17 cellular contexts compared by ENCODE assay signal in genomic region chr10:239109-239508, GRCh38.
DNase-seq lines count a peak whose midpoint lies in the region; ATAC-seq and TF ChIP-seq lines count a peak whose summit lies in the region.
"Had no signal": no experiment of that assay in that cellular context is flagged by ENCODE, and none has a peak within 500 bp of the region (broad histone marks: within the 10 kb centered on the region; RNA-seq: fewer than 3 reads in every experiment).

No MANE protein-coding gene starts in this region.

- CTCF ChIA-PET in mammary epithelial cell (lab: Charles Lee; ENCODE audit: low non-redundant PET), result no interaction called here

- no peaks in the 10 kb centered on the region for H3K4me1 ChIP-seq in mammary epithelial cell (ENCODE audit: insufficient read depth, low read length)
- H3K4me1 ChIP-seq: gastrocnemius medialis, testis had no signal

- peak; percentile 29 for DNase-seq in NCI-H2107 treated with DMSO at 0.1 percent for 48 hours (lab: John Stamatoyannopoulos, UW; ENCODE audit: unreplicated experiment)
- DNase-seq in NCI-H2107 (lab: John Stamatoyannopoulos, UW), result no peak
- peak; percentile 2 for DNase-seq in NAMALWA (ENCODE audit: low spot score)
- DNase-seq in mammary epithelial cell, result peak; percentile 75
- peak; percentile 9 for DNase-seq in renal cortical epithelial cell (ENCODE audit: low read depth)
- no peak for DNase-seq in GM10266 (ENCODE audit: extremely low spot score)
- DNase-seq in occipital lobe (lab: John Stamatoyannopoulos, UW), result no peak
- DNase-seq: activated CD4-positive, alpha-beta T cell treated with anti-CD3 and anti-CD28 coated beads, Interleukin-2, amount 50 U/mL, for 48 hours; amygdala; dorsolateral prefrontal cortex; gastrocnemius medialis; KBM-7; NCI-H226; SHP77; testis had no signal

- H4K20me1 ChIP-seq in mammary epithelial cell (ENCODE audit: insufficient read depth, low read length), result no peaks in the 10 kb centered on the region

- H3K4me2 ChIP-seq in mammary epithelial cell (ENCODE audit: insufficient read depth, low read depth, low read length), result no peak overlapping the region

- no peak for ATAC-seq in HG03457 (IDR thresholded peaks at IDR 0.05; ENCODE audit: unreplicated experiment)
- ATAC-seq: gastrocnemius medialis, GM12878 had no signal

- H3K27ac ChIP-seq in mammary epithelial cell (ENCODE audit: insufficient read depth, low read depth, low read length), result no peak overlapping the region
- H3K27ac ChIP-seq: dorsolateral prefrontal cortex, gastrocnemius medialis, testis had no signal

- in situ Hi-C loops in mammary epithelial cell (cut with MboI; ENCODE audit: low sequenced_read_pairs in 2 of 2), result no loop called here

- no peaks in the 10 kb centered on the region for H3K27me3 ChIP-seq in mammary epithelial cell (ENCODE audit: insufficient read depth, low read length)
- H3K27me3 ChIP-seq: dorsolateral prefrontal cortex, gastrocnemius medialis, testis had no signal

- H3K9me3 ChIP-seq in mammary epithelial cell (replicated peaks; ENCODE audit: insufficient read depth, low read length), result no peaks in the 10 kb centered on the region
- H3K9me3 ChIP-seq: gastrocnemius medialis, testis had no signal

- no peak overlapping the region for H3K4me3 ChIP-seq in mammary epithelial cell (replicated peaks in 1 of 3; ENCODE audit: insufficient read depth in 1 of 3, low read depth in 2 of 3, low read length in 3 of 3)
- H3K4me3 ChIP-seq: dorsolateral prefrontal cortex, gastrocnemius medialis, GM12878, testis had no signal

- intact Hi-C loops in mammary epithelial cell (cut with micrococcal nuclease), result loop anchor here (2.0 kb wide), 1 partner anchor 550 kb away; no protein-coding TSS in a partner anchor

- TF ChIP-seq CTCF in mammary epithelial cell (conservative IDR thresholded peaks at IDR 0.05 in 1 of 2, IDR thresholded peaks at IDR 0.05 in 1 of 2; ENCODE audit: extremely low read depth in 1 of 2, insufficient read depth in 1 of 2, low read depth in 1 of 2, low read length in 2 of 2) (no peak), GM10266 (IDR thresholded peaks at IDR 0.05; ENCODE audit: control insufficient read depth, insufficient read depth, low read depth, missing control alignments) (no peak)

- H3K36me3 ChIP-seq in mammary epithelial cell (ENCODE audit: insufficient read depth, low read length), result no peaks in the 10 kb centered on the region

- no peaks in the 10 kb centered on the region for H3K79me2 ChIP-seq in mammary epithelial cell (ENCODE audit: insufficient read depth, low read length)

- BruUV-seq in mammary epithelial cell (replicated peaks; lab: Mats Ljungman, UMichigan), result no TSS peak

- dilution Hi-C loops in mammary epithelial cell (cut with HindIII; ENCODE audit: low sequenced_read_pairs), result no loop called here

- H3K9ac ChIP-seq in mammary epithelial cell (ENCODE audit: insufficient read depth, low read length), result no peak overlapping the region

- 85% methylated on average over 6 of the region's 6 CpGs for WGBS in mammary epithelial cell (ENCODE audit: low coverage, missing lambda C conversion rate)

- no peak overlapping the region for H2AFZ ChIP-seq in mammary epithelial cell (ENCODE audit: low read depth, low read length)

Comparison
In these comparisons a context has a peak if more than half of its experiments do, and no peak if none do; other contexts are left out.
1. DNase-seq: peak in NCI-H2107 treated with DMSO at 0.1 percent for 48 hours (single experiment), NAMALWA (single experiment), mammary epithelial cell (single experiment) and renal cortical epithelial cell (single experiment); none in NCI-H2107 (single experiment), GM10266 (single experiment) and occipital lobe (single experiment).